Comparison of ENCODE assay signal across 1 cellular context in genomic region chr10:15748137-15748536, GRCh38.
TF ChIP-seq lines count a peak whose summit lies in the region.

No MANE protein-coding gene starts in this region.

TF ChIP-seq in K562, 482 proteins besides CTCF, POLR2A, EP300 and RAD21 (continued from another document):
- TF ChIP-seq HMGXB4 (CRISPR knock-in tag; IDR thresholded peaks at IDR 0.05): no peak
TF ChIP-seq in K562: peak in this region for 0.
